In genomic region chr18:68362907-68363306, GRCh38 we compare ENCODE assay signal across 19 cellular contexts.
A peak's percentile ranks its signal among the peaks of the same experiment; 100 is the strongest.
DNase-seq lines count a peak whose midpoint lies in the region; ATAC-seq, FAIRE-seq and TF ChIP-seq lines count a peak whose summit lies in the region.
"Had no signal": no experiment of that assay in that cellular context is flagged by ENCODE, and none has a peak within 500 bp of the region (broad histone marks: within the 10 kb centered on the region; RNA-seq: fewer than 3 reads in every experiment).

No MANE protein-coding gene starts in this region.

- H3K4me3 Mint-ChIP-seq in CD14-positive monocyte, result no peak overlapping the region
- no peak overlapping the region for H3K4me3 Mint-ChIP-seq in chondrocyte (ENCODE audit: unreplicated experiment)
- H3K4me3 Mint-ChIP-seq: B cell; CD4-positive, alpha-beta memory T cell; CD4-positive, CD25-positive, alpha-beta regulatory T cell; CD8-positive, alpha-beta memory T cell had no signal

- H3K36me3 Mint-ChIP-seq in CD14-positive monocyte, result no peaks in the 10 kb centered on the region
- peaks cover 4% of the 10 kb centered on the region for H3K36me3 Mint-ChIP-seq in chondrocyte (ENCODE audit: low read depth)
- H3K36me3 Mint-ChIP-seq: CD4-positive, alpha-beta memory T cell; CD4-positive, CD25-positive, alpha-beta regulatory T cell; CD8-positive, alpha-beta memory T cell had no signal

- H3K27ac Mint-ChIP-seq in CD14-positive monocyte, result no peak overlapping the region
- H3K27ac Mint-ChIP-seq in chondrocyte (ENCODE audit: unreplicated experiment), result no peak overlapping the region
- H3K27ac Mint-ChIP-seq: B cell; CD4-positive, alpha-beta memory T cell; CD4-positive, CD25-positive, alpha-beta regulatory T cell; CD8-positive, alpha-beta memory T cell had no signal

- no peak for FAIRE-seq in RCC 7860 (lab: Jason Lieb, UNC)
- FAIRE-seq: A549, G401.6, GM12891, GM19239 had no signal

- DNase-seq in CD14-positive monocyte (ENCODE audit: low spot score) (peak; percentile 39), chondrocyte (ENCODE audit: low spot score) (peak; percentile 83), posterior vena cava (ENCODE audit: low spot score) (peak; percentile 72), RCC 7860 (ENCODE audit: low spot score) (no peak), RKO (ENCODE audit: low spot score) (no peak)
- DNase-seq: AML-193; Caco-2; Calu3; CD4-positive, alpha-beta memory T cell; CD4-positive, CD25-positive, alpha-beta regulatory T cell; CD8-positive, alpha-beta memory T cell; DMS79 treated with DMSO at 0.1 percent for 48 hours; GF-D8 had no signal

- TF ChIP-seq CTCF in CD14-positive monocyte (IDR thresholded peaks at IDR 0.05) (no peak), chondrocyte (IDR thresholded peaks at IDR 0.05) (no peak)

- no peaks in the 10 kb centered on the region for H3K27me3 Mint-ChIP-seq in CD14-positive monocyte (ENCODE audit: low read depth in 3 of 3)
- H3K27me3 Mint-ChIP-seq in chondrocyte (ENCODE audit: low read depth), result no peaks in the 10 kb centered on the region
- H3K27me3 Mint-ChIP-seq: B cell; CD4-positive, CD25-positive, alpha-beta regulatory T cell had no signal

- H3K9me3 Mint-ChIP-seq in CD14-positive monocyte, result peaks cover 0 to 6% (median 2%) of the 10 kb centered on the region in 7 donors
- peaks cover 12% of the 10 kb centered on the region for H3K9me3 Mint-ChIP-seq in chondrocyte (ENCODE audit: low read depth)

- no peaks in the 10 kb centered on the region for H3K4me1 Mint-ChIP-seq in CD14-positive monocyte
- no peaks in the 10 kb centered on the region for H3K4me1 Mint-ChIP-seq in chondrocyte (ENCODE audit: low read depth)
- H3K4me1 Mint-ChIP-seq: B cell; CD4-positive, alpha-beta memory T cell; CD4-positive, CD25-positive, alpha-beta regulatory T cell; CD8-positive, alpha-beta memory T cell had no signal

- ATAC-seq in GM21390 (IDR thresholded peaks at IDR 0.05; ENCODE audit: unreplicated experiment), result no peak
- ATAC-seq: A549 had no signal

- intact Hi-C loops in CD14-positive monocyte (cut with micrococcal nuclease) (no loop called here), posterior vena cava (cut with DNase I) (no loop called here)

Comparison
In these comparisons a context has a peak if more than half of its experiments do, and no peak if none do; other contexts are left out.
1. DNase-seq: peak in CD14-positive monocyte (single experiment), chondrocyte (single experiment) and posterior vena cava (single experiment); none in RCC 7860 (single experiment) and RKO (single experiment).